In the genomic region with DNA sequence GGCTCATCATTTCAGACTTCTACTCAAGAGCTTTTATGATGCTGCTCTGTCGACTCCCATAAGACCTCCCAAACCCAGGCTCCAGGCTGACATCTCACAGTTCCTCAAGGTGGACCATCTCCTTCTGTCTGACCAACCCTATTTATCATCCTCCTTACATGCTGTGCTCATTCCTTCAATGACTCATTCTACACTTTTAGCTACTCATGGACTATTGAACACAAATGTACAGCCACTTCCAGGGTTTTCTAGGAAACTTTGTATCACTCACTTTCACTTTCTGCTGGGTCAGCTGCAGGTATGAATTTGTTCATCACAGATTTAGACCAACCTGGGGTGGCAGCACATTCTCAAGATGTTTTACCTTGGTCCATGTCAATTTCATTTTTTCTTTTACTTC, we compare ENCODE assay signal across 1 cellular context.
TF ChIP-seq lines count a peak whose summit lies in the region.

No MANE protein-coding gene starts in this region.

TF ChIP-seq in WTC11, 78 proteins besides CTCF, POLR2A, EP300 and RAD21 (continued from another document):
- TF ChIP-seq FOXP4 (CRISPR knock-in tag; IDR thresholded peaks at IDR 0.05) (no peak), IRF2 (CRISPR knock-in tag; IDR thresholded peaks at IDR 0.05; ENCODE audit: borderline replicate concordance, low read depth) (no peak), CREB1 (CRISPR knock-in tag; IDR thresholded peaks at IDR 0.05) (no peak), NR1H2 (CRISPR knock-in tag; IDR thresholded peaks at IDR 0.05) (no peak), ATF1 (CRISPR knock-in tag; IDR thresholded peaks at IDR 0.05) (no peak), GTF2I (CRISPR knock-in tag; conservative IDR thresholded peaks at IDR 0.05) (no peak), ZBTB21 (CRISPR knock-in tag; IDR thresholded peaks at IDR 0.05; ENCODE audit: borderline replicate concordance) (no peak), NFE2L1 (CRISPR knock-in tag; IDR thresholded peaks at IDR 0.05) (no peak), PRRX2 (CRISPR knock-in tag; IDR thresholded peaks at IDR 0.05) (no peak), ZNF416 (CRISPR knock-in tag; IDR thresholded peaks at IDR 0.05) (no peak)
- TF ChIP-seq, protein P1, sequence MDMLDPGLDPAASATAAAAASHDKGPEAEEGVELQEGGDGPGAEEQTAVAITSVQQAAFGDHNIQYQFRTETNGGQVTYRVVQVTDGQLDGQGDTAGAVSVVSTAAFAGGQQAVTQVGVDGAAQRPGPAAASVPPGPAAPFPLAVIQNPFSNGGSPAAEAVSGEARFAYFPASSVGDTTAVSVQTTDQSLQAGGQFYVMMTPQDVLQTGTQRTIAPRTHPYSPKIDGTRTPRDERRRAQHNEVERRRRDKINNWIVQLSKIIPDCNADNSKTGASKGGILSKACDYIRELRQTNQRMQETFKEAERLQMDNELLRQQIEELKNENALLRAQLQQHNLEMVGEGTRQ (CRISPR knock-in tag; IDR thresholded peaks at IDR 0.05), result no peak
- TF ChIP-seq, protein P2, sequence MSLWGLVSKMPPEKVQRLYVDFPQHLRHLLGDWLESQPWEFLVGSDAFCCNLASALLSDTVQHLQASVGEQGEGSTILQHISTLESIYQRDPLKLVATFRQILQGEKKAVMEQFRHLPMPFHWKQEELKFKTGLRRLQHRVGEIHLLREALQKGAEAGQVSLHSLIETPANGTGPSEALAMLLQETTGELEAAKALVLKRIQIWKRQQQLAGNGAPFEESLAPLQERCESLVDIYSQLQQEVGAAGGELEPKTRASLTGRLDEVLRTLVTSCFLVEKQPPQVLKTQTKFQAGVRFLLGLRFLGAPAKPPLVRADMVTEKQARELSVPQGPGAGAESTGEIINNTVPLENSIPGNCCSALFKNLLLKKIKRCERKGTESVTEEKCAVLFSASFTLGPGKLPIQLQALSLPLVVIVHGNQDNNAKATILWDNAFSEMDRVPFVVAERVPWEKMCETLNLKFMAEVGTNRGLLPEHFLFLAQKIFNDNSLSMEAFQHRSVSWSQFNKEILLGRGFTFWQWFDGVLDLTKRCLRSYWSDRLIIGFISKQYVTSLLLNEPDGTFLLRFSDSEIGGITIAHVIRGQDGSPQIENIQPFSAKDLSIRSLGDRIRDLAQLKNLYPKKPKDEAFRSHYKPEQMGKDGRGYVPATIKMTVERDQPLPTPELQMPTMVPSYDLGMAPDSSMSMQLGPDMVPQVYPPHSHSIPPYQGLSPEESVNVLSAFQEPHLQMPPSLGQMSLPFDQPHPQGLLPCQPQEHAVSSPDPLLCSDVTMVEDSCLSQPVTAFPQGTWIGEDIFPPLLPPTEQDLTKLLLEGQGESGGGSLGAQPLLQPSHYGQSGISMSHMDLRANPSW (CRISPR knock-in tag; conservative IDR thresholded peaks at IDR 0.05; ENCODE audit: low read depth), result no peak
- TF ChIP-seq, protein P3, sequence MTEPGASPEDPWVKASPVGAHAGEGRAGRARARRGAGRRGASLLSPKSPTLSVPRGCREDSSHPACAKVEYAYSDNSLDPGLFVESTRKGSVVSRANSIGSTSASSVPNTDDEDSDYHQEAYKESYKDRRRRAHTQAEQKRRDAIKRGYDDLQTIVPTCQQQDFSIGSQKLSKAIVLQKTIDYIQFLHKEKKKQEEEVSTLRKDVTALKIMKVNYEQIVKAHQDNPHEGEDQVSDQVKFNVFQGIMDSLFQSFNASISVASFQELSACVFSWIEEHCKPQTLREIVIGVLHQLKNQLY (CRISPR knock-in tag; IDR thresholded peaks at IDR 0.05), result no peak
